In genomic region chr14:23409475-23409874, GRCh38 we compare ENCODE assay signal across 35 cellular contexts. TPM values are rescaled to one million over a fixed set of nuclear protein-coding genes. Genes with fewer than 3 reads are reported as not detected.
A peak's percentile ranks its signal among the peaks of the same experiment; 100 is the strongest.
DNase-seq lines count a peak whose midpoint lies in the region; ATAC-seq and TF ChIP-seq lines count a peak whose summit lies in the region.
"Had no signal": no experiment of that assay in that cellular context is flagged by ENCODE, and none has a peak within 500 bp of the region (broad histone marks: within the 10 kb centered on the region; RNA-seq: fewer than 3 reads in every experiment).

No MANE protein-coding gene starts in this region.

- H3K27me3 Mint-ChIP-seq in stimulated activated naive CD8-positive, alpha-beta T cell treated with anti-CD3 and anti-CD28 coated beads, Interleukin-15, amount 100 ng/mL, for 72 hours, result no peaks in the 10 kb centered on the region
- H3K27me3 Mint-ChIP-seq in activated T-helper 1 cell treated with anti-CD3 and anti-CD28 coated beads, Interleukin-12 subunit alpha, Interleukin-12 subunit beta, Interleukin-2, Interleukin-4 antibody, amounts not matched to agents 30 ng/mL and 10 ng/mL and 1 ng/mL, durations not matched to agents 14 hours and 24 hours and 36 hours (ENCODE audit: insufficient read depth), result peaks cover 5% of the 10 kb centered on the region

- TF ChIP-seq POLR2A in prostate gland (IDR thresholded peaks at IDR 0.05), result no peak

- H3K27ac Mint-ChIP-seq in stimulated activated naive CD8-positive, alpha-beta T cell treated with anti-CD3 and anti-CD28 coated beads, Interleukin-15, amount 100 ng/mL, for 72 hours, result no peak overlapping the region
- H3K27ac Mint-ChIP-seq in activated T-helper 1 cell treated with anti-CD3 and anti-CD28 coated beads, Interleukin-12 subunit alpha, Interleukin-12 subunit beta, Interleukin-2, Interleukin-4 antibody, amounts not matched to agents 30 ng/mL and 10 ng/mL and 1 ng/mL, durations not matched to agents 14 hours and 24 hours and 36 hours, result peak overlapping the region; percentile 16
- H3K27ac Mint-ChIP-seq: activated B cell treated with CpG ODN at 0.5 μM for 24 hours; activated naive CD4-positive, alpha-beta T cell treated with anti-CD3 and anti-CD28 coated beads, Interleukin-2, amount 10 ng/mL, durations not matched to agents 7 days and 5 days; CD4-positive, alpha-beta T cell had no signal

- H3K4me1 ChIP-seq in right cardiac atrium (ENCODE audit: control insufficient read depth, insufficient read depth, low read length) (no peaks in the 10 kb centered on the region), prostate gland (replicated peaks) (no peaks in the 10 kb centered on the region)
- H3K4me1 ChIP-seq: A549, adrenal gland, lower lobe of right lung, sigmoid colon, SJSA1 had no signal

- H3K9me3 ChIP-seq in right cardiac atrium (ENCODE audit: control insufficient read depth, low read length), result no peaks in the 10 kb centered on the region
- no peaks in the 10 kb centered on the region for H3K9me3 ChIP-seq in WERI-Rb-1 (ENCODE audit: severe bottlenecking)
- H3K9me3 ChIP-seq in prostate gland, result no peaks in the 10 kb centered on the region
- H3K9me3 ChIP-seq: A549, adrenal gland, lower lobe of right lung, neutrophil, sigmoid colon, SJSA1, testis had no signal

- no peaks in the 10 kb centered on the region for H3K36me3 ChIP-seq in WERI-Rb-1
- no peaks in the 10 kb centered on the region for H3K36me3 ChIP-seq in prostate gland
- H3K36me3 ChIP-seq: adrenal gland, lower lobe of right lung, neutrophil, sigmoid colon, SJSA1 had no signal

- WGBS in right cardiac atrium, result 53% methylated on average over 2 of the region's 2 CpGs
- WGBS in prostate gland, result 86% methylated on average over 2 of the region's 2 CpGs

- TF ChIP-seq CTCF in WERI-Rb-1 (IDR thresholded peaks at IDR 0.05; ENCODE audit: low read depth, low read length) (no peak), prostate gland (IDR thresholded peaks at IDR 0.05) (no peak)

- H3K4me3 Mint-ChIP-seq in stimulated activated naive CD8-positive, alpha-beta T cell treated with anti-CD3 and anti-CD28 coated beads, Interleukin-15, amount 100 ng/mL, for 72 hours, result no peak overlapping the region
- no peak overlapping the region for H3K4me3 Mint-ChIP-seq in activated T-helper 1 cell treated with anti-CD3 and anti-CD28 coated beads, Interleukin-12 subunit alpha, Interleukin-12 subunit beta, Interleukin-2, Interleukin-4 antibody, amounts not matched to agents 30 ng/mL and 10 ng/mL and 1 ng/mL, durations not matched to agents 14 hours and 24 hours and 36 hours
- H3K4me3 Mint-ChIP-seq: activated B cell treated with CpG ODN at 0.5 μM for 24 hours; activated naive CD4-positive, alpha-beta T cell treated with anti-CD3 and anti-CD28 coated beads, Interleukin-2, amount 10 ng/mL, durations not matched to agents 7 days and 5 days; CD4-positive, alpha-beta T cell had no signal

- no peaks in the 10 kb centered on the region for H3K9me3 Mint-ChIP-seq in stimulated activated naive CD8-positive, alpha-beta T cell treated with anti-CD3 and anti-CD28 coated beads, Interleukin-15, amount 100 ng/mL, for 72 hours
- no peaks in the 10 kb centered on the region for H3K9me3 Mint-ChIP-seq in activated T-helper 1 cell treated with anti-CD3 and anti-CD28 coated beads, Interleukin-12 subunit alpha, Interleukin-12 subunit beta, Interleukin-2, Interleukin-4 antibody, amounts not matched to agents 30 ng/mL and 10 ng/mL and 1 ng/mL, durations not matched to agents 14 hours and 24 hours and 36 hours
- H3K9me3 Mint-ChIP-seq: activated B cell treated with CpG ODN at 0.5 μM for 24 hours; activated naive CD4-positive, alpha-beta T cell treated with anti-CD3 and anti-CD28 coated beads, Interleukin-2, amount 10 ng/mL, durations not matched to agents 7 days and 5 days; CD4-positive, alpha-beta T cell; naive B cell had no signal

- DNase-seq in stimulated activated naive CD8-positive, alpha-beta T cell treated with anti-CD3 and anti-CD28 coated beads, Interleukin-15, amount 100 ng/mL, for 72 hours, result no peak
- no peak for DNase-seq in stimulated activated naive CD8-positive, alpha-beta T cell treated with anti-CD3 and anti-CD28 coated beads, Interleukin-15, Interleukin-2, amounts not matched to agents 100 U/mL and 50 U/mL, for 24 hours
- DNase-seq in activated T-helper 1 cell treated with anti-CD3 and anti-CD28 coated beads, Interleukin-12 subunit alpha, Interleukin-12 subunit beta, Interleukin-2, Interleukin-4 antibody, amounts not matched to agents 30 ng/mL and 10 ng/mL and 1 ng/mL, durations not matched to agents 14 hours and 24 hours and 36 hours (ENCODE audit: low spot score), result no peak
- DNase-seq in right cardiac atrium, result peak; percentile 38 to 76 (median 72)
- no peak for DNase-seq in WERI-Rb-1
- no peak for DNase-seq in OCI-M1 (lab: John Stamatoyannopoulos, UW)
- no peak for DNase-seq in prostate gland (ENCODE audit: low spot score)
- DNase-seq: activated B cell treated with CpG ODN at 0.5 μM for 24 hours; activated naive CD4-positive, alpha-beta T cell treated with anti-CD3 and anti-CD28 coated beads, Interleukin-2, amount 10 ng/mL, durations not matched to agents 7 days and 5 days; AML-193; CD4-positive, alpha-beta T cell; dermis blood vessel endothelial cell; DND-41; GF-D8; head of caudate nucleus; lower lobe of right lung; midbrain; naive B cell; NCI-H1694; NCI-H82; sigmoid colon; stimulated activated CD4-positive, alpha-beta T cell treated with anti-CD3 and anti-CD28 coated beads, Interleukin-4, amount 100 ng/mL, for 24 hours; testis had no signal

- intact Hi-C loops in activated T-helper 1 cell treated with anti-CD3 and anti-CD28 coated beads, Interleukin-12 subunit alpha, Interleukin-12 subunit beta, Interleukin-2, Interleukin-4 antibody, amounts not matched to agents 30 ng/mL and 10 ng/mL and 1 ng/mL, durations not matched to agents 14 hours and 24 hours and 36 hours (cut with micrococcal nuclease), result no loop called here
- intact Hi-C loops in right cardiac atrium (cut with DNase I), result loop anchor here in 2 of 4 donors (2.0 to 5.0 kb wide), 2 partner anchors 33 kb away; no protein-coding TSS in a partner anchor
- intact Hi-C loops in prostate gland (cut with DNase I), result no loop called here

- H3K4me3 ChIP-seq in right cardiac atrium (ENCODE audit: low read length) (no peak overlapping the region), WERI-Rb-1 (ENCODE audit: low read depth, low read length) (no peak overlapping the region), prostate gland (no peak overlapping the region)
- H3K4me3 ChIP-seq: A549, adrenal gland, lower lobe of right lung, sigmoid colon, SJSA1, testis had no signal

- no peaks in the 10 kb centered on the region for H3K27me3 ChIP-seq in right cardiac atrium (ENCODE audit: control insufficient read depth, insufficient read depth)
- no peaks in the 10 kb centered on the region for H3K27me3 ChIP-seq in WERI-Rb-1 (ENCODE audit: insufficient read depth, low read depth, severe bottlenecking)
- no peaks in the 10 kb centered on the region for H3K27me3 ChIP-seq in prostate gland (replicated peaks; ENCODE audit: insufficient read depth)
- H3K27me3 ChIP-seq: adrenal gland, neutrophil, testis had no signal

- H3K36me3 Mint-ChIP-seq in activated T-helper 1 cell treated with anti-CD3 and anti-CD28 coated beads, Interleukin-12 subunit alpha, Interleukin-12 subunit beta, Interleukin-2, Interleukin-4 antibody, amounts not matched to agents 30 ng/mL and 10 ng/mL and 1 ng/mL, durations not matched to agents 14 hours and 24 hours and 36 hours (ENCODE audit: low read depth), result no peaks in the 10 kb centered on the region
- H3K36me3 Mint-ChIP-seq: activated naive CD4-positive, alpha-beta T cell treated with anti-CD3 and anti-CD28 coated beads, Interleukin-2, amount 10 ng/mL, durations not matched to agents 7 days and 5 days; naive B cell had no signal

- H3K27ac ChIP-seq in right cardiac atrium (ENCODE audit: low read length) (peak overlapping the region; percentile 86), WERI-Rb-1 (no peak overlapping the region), prostate gland (no peak overlapping the region)
- H3K27ac ChIP-seq: A549, adrenal gland, lower lobe of right lung, neutrophil, sigmoid colon, SJSA1, testis had no signal

- ATAC-seq in stimulated activated naive CD8-positive, alpha-beta T cell treated with anti-CD3 and anti-CD28 coated beads, Interleukin-15, amount 100 ng/mL, for 72 hours, result peak; percentile 57
- no peak for ATAC-seq in stimulated activated naive CD8-positive, alpha-beta T cell treated with anti-CD3 and anti-CD28 coated beads, Interleukin-15, Interleukin-2, amounts not matched to agents 100 U/mL and 50 U/mL, for 24 hours
- ATAC-seq in right cardiac atrium (peak; percentile 50 to 60), GM19395 (IDR thresholded peaks at IDR 0.05; ENCODE audit: unreplicated experiment) (no peak)
- ATAC-seq: A549, esophagus mucosa had no signal

- H3K4me1 Mint-ChIP-seq in stimulated activated naive CD8-positive, alpha-beta T cell treated with anti-CD3 and anti-CD28 coated beads, Interleukin-15, amount 100 ng/mL, for 72 hours, result no peaks in the 10 kb centered on the region
- peaks cover 10% of the 10 kb centered on the region for H3K4me1 Mint-ChIP-seq in activated T-helper 1 cell treated with anti-CD3 and anti-CD28 coated beads, Interleukin-12 subunit alpha, Interleukin-12 subunit beta, Interleukin-2, Interleukin-4 antibody, amounts not matched to agents 30 ng/mL and 10 ng/mL and 1 ng/mL, durations not matched to agents 14 hours and 24 hours and 36 hours (ENCODE audit: low read depth)
- H3K4me1 Mint-ChIP-seq: activated naive CD4-positive, alpha-beta T cell treated with anti-CD3 and anti-CD28 coated beads, Interleukin-2, amount 10 ng/mL, durations not matched to agents 7 days and 5 days had no signal

RNA-seq across cellular contexts. Expression of gene MYH6, which starts 1.4 kb away (rescaled TPM):
- total RNA-seq in activated T-helper 1 cell treated with anti-CD3 and anti-CD28 coated beads, Interleukin-12 subunit alpha, Interleukin-12 subunit beta, Interleukin-2, Interleukin-4 antibody, amounts not matched to agents 30 ng/mL and 10 ng/mL and 1 ng/mL, durations not matched to agents 14 hours and 24 hours and 36 hours, result 0.52 and 0.59 TPM in 2 replicates
- total RNA-seq in right cardiac atrium (over 10,000 TPM; 12,862 to 15,773 (median 14,347) TPM), prostate gland (1 to 10 TPM in 1 of 2 donors, not detected in 1; 3.1 TPM)
- 11,120 TPM for polyA plus RNA-seq in right cardiac atrium
- total RNA-seq: activated B cell treated with CpG ODN at 0.5 μM for 24 hours; CD4-positive, alpha-beta T cell; dermis blood vessel endothelial cell; esophagus mucosa; fibroblast of villous mesenchyme; HT-29; NCI-H460; sigmoid colon; SJSA1; ureter had no signal
- polyA plus RNA-seq: A549 had no signal

RNA-seq across cellular contexts. Expression of gene MYH7, which starts 26.0 kb away (rescaled TPM):
- total RNA-seq in activated T-helper 1 cell treated with anti-CD3 and anti-CD28 coated beads, Interleukin-12 subunit alpha, Interleukin-12 subunit beta, Interleukin-2, Interleukin-4 antibody, amounts not matched to agents 30 ng/mL and 10 ng/mL and 1 ng/mL, durations not matched to agents 14 hours and 24 hours and 36 hours, result 0.05 TPM in 2 replicates
- total RNA-seq in right cardiac atrium (1,000 to 10,000 TPM in 1 of 4 donors, 100 to 1,000 TPM in 3; 461 to 2,251 (median 602) TPM), prostate gland (10 to 100 TPM in 1 of 2 donors, under 1 TPM in 1; 0.28 to 40.1 TPM)
- 1,734 TPM for polyA plus RNA-seq in right cardiac atrium
- total RNA-seq: activated B cell treated with CpG ODN at 0.5 μM for 24 hours; CD4-positive, alpha-beta T cell; dermis blood vessel endothelial cell; fibroblast of villous mesenchyme; HT-29; NCI-H460; posterior vena cava; SJSA1 had no signal
- polyA plus RNA-seq: A549 had no signal

RNA-seq across cellular contexts. Expression of gene CMTM5, which starts 32.6 kb away (rescaled TPM):
- total RNA-seq in activated T-helper 1 cell treated with anti-CD3 and anti-CD28 coated beads, Interleukin-12 subunit alpha, Interleukin-12 subunit beta, Interleukin-2, Interleukin-4 antibody, amounts not matched to agents 30 ng/mL and 10 ng/mL and 1 ng/mL, durations not matched to agents 14 hours and 24 hours and 36 hours, result not detected in 2 replicates
- 1 to 10 TPM in 3 of 4 donors, under 1 TPM in 1; 0.36 to 1.4 (median 1.2) TPM for total RNA-seq in right cardiac atrium
- polyA plus RNA-seq in right cardiac atrium, result 13.9 TPM
- total RNA-seq in prostate gland, result 1 to 10 TPM in 1 of 2 donors, not detected in 1; 1.5 TPM
- total RNA-seq: activated B cell treated with CpG ODN at 0.5 μM for 24 hours; CD4-positive, alpha-beta T cell; dermis blood vessel endothelial cell; esophagus mucosa; fibroblast of villous mesenchyme; HT-29; NCI-H460; SJSA1 had no signal
- polyA plus RNA-seq: A549 had no signal

RNA-seq across cellular contexts. Expression of gene IL25, which starts 36.9 kb away (rescaled TPM):
- total RNA-seq in activated T-helper 1 cell treated with anti-CD3 and anti-CD28 coated beads, Interleukin-12 subunit alpha, Interleukin-12 subunit beta, Interleukin-2, Interleukin-4 antibody, amounts not matched to agents 30 ng/mL and 10 ng/mL and 1 ng/mL, durations not matched to agents 14 hours and 24 hours and 36 hours, result not detected in 2 replicates
- not detected for total RNA-seq in right cardiac atrium
- polyA plus RNA-seq in right cardiac atrium, result 0.09 TPM
- total RNA-seq in prostate gland, result not detected
- total RNA-seq: activated B cell treated with CpG ODN at 0.5 μM for 24 hours; adrenal gland; CD4-positive, alpha-beta T cell; dermis blood vessel endothelial cell; esophagus mucosa; fibroblast of villous mesenchyme; HT-29; kidney; lower lobe of right lung; NCI-H460; posterior vena cava; sigmoid colon; SJSA1; ureter had no signal
- polyA plus RNA-seq: A549, sigmoid colon had no signal

RNA-seq across cellular contexts. Expression of gene EFS, which starts 44.5 kb away (rescaled TPM):
- not detected in 2 replicates for total RNA-seq in activated T-helper 1 cell treated with anti-CD3 and anti-CD28 coated beads, Interleukin-12 subunit alpha, Interleukin-12 subunit beta, Interleukin-2, Interleukin-4 antibody, amounts not matched to agents 30 ng/mL and 10 ng/mL and 1 ng/mL, durations not matched to agents 14 hours and 24 hours and 36 hours
- total RNA-seq in right cardiac atrium (10 to 100 TPM in 1 of 4 donors, 1 to 10 TPM in 3; 6.7 to 10.1 (median 7.8) TPM), prostate gland (10 to 100 TPM; 26.5 to 53.2 TPM)
- 6.2 TPM for polyA plus RNA-seq in right cardiac atrium
- total RNA-seq: activated B cell treated with CpG ODN at 0.5 μM for 24 hours; CD4-positive, alpha-beta T cell; HT-29; SJSA1 had no signal
- polyA plus RNA-seq: A549 had no signal

Comparison
In these comparisons a context has a peak if more than half of its experiments do, and no peak if none do; other contexts are left out.
1. ATAC-seq: peak in stimulated activated naive CD8-positive, alpha-beta T cell treated with anti-CD3 and anti-CD28 coated beads, Interleukin-15, amount 100 ng/mL, for 72 hours (single experiment) and right cardiac atrium (2 of 2); none in stimulated activated naive CD8-positive, alpha-beta T cell treated with anti-CD3 and anti-CD28 coated beads, Interleukin-15, Interleukin-2, amounts not matched to agents 100 U/mL and 50 U/mL, for 24 hours (single experiment) and GM19395 (single experiment).
2. DNase-seq: peak in right cardiac atrium (3 of 3); none in stimulated activated naive CD8-positive, alpha-beta T cell treated with anti-CD3 and anti-CD28 coated beads, Interleukin-15, amount 100 ng/mL, for 72 hours (0 of 2), stimulated activated naive CD8-positive, alpha-beta T cell treated with anti-CD3 and anti-CD28 coated beads, Interleukin-15, Interleukin-2, amounts not matched to agents 100 U/mL and 50 U/mL, for 24 hours (single experiment), activated T-helper 1 cell treated with anti-CD3 and anti-CD28 coated beads, Interleukin-12 subunit alpha, Interleukin-12 subunit beta, Interleukin-2, Interleukin-4 antibody, amounts not matched to agents 30 ng/mL and 10 ng/mL and 1 ng/mL, durations not matched to agents 14 hours and 24 hours and 36 hours (single experiment), WERI-Rb-1 (single experiment), OCI-M1 (single experiment) and prostate gland (single experiment).
3. RNA of gene MYH6, which starts 1.4 kb away (total RNA-seq): 12,862 to 15,773 TPM in right cardiac atrium; 3.1 TPM in prostate gland and 0.52 to 0.59 TPM in activated T-helper 1 cell treated with anti-CD3 and anti-CD28 coated beads, Interleukin-12 subunit alpha, Interleukin-12 subunit beta, Interleukin-2, Interleukin-4 antibody, amounts not matched to agents 30 ng/mL and 10 ng/mL and 1 ng/mL, durations not matched to agents 14 hours and 24 hours and 36 hours; every median in the first group is over 1,000 times any median in the second.
4. RNA of gene MYH7, which starts 26.0 kb away (total RNA-seq): 461 to 2,251 TPM in right cardiac atrium; 0.28 to 40.1 TPM in prostate gland and 0.05 TPM in activated T-helper 1 cell treated with anti-CD3 and anti-CD28 coated beads, Interleukin-12 subunit alpha, Interleukin-12 subunit beta, Interleukin-2, Interleukin-4 antibody, amounts not matched to agents 30 ng/mL and 10 ng/mL and 1 ng/mL, durations not matched to agents 14 hours and 24 hours and 36 hours; every median in the first group is over 10 times any median in the second.